In genomic region chr10:63707254-63707910, GRCh38 we compare ENCODE assay signal across 9 cellular contexts.
DNase-seq lines count a peak whose midpoint lies in the region; ATAC-seq and TF ChIP-seq lines count a peak whose summit lies in the region.
"Had no signal": no experiment of that assay in that cellular context is flagged by ENCODE, and none has a peak within 500 bp of the region (broad histone marks: within the 10 kb centered on the region; RNA-seq: fewer than 3 reads in every experiment).

No MANE protein-coding gene starts in this region.

- WGBS in psoas muscle, 3 donors = 48 to 63% (median 56%) methylated on average over 1 of the region's 1 CpG

- DNase-seq in BJ (ENCODE audit: low read depth) (peak; percentile 99), SIG-M5 treated with dmso at 0.1 percent for 504 hours (lab: John Stamatoyannopoulos, UW; ENCODE audit: unreplicated experiment) (peak; percentile 93), epithelial cell of proximal tubule (ENCODE audit: low read depth) (peak; percentile 99), psoas muscle (no peak), WERI-Rb-1 (no peak)
- no peak for DNase-seq in activated effector memory CD4-positive, alpha-beta T cell treated with Interleukin-2 at 50 U/mL for 16 hours
- DNase-seq: naive B cell had no signal

- CTCF ChIA-PET in BJ (lab: Yijun Ruan, JAX) = interaction anchor here (0.6 to 2.1 kb wide), 6 partner anchors 8 to 439 kb away, joined by 3 to 7 read pairs (median 3); no protein-coding TSS in a partner anchor

- ATAC-seq in GM19025 (IDR thresholded peaks at IDR 0.05; ENCODE audit: low read depth, unreplicated experiment) (peak; percentile 84), HG03378 (IDR thresholded peaks at IDR 0.05; ENCODE audit: unreplicated experiment) (peak; percentile 96), psoas muscle (peak; percentile 66 to 82 (median 70))

- POLR2A ChIA-PET in BJ (lab: Charles Lee) = interaction anchor here (0.6 kb wide), 1 partner anchor 76 kb away, joined by 3 read pairs; no protein-coding TSS in a partner anchor

- H3K36me3 ChIP-seq in BJ (ENCODE audit: control insufficient read depth, insufficient read depth, low read length) (no peaks in the 10 kb centered on the region), psoas muscle (ENCODE audit: insufficient read depth in 1 of 2, low read depth in 1 of 2) (no peaks in the 10 kb centered on the region), WERI-Rb-1 (no peaks in the 10 kb centered on the region)

- intact Hi-C loops in psoas muscle (cut with DNase I) = no loop called here

- H3K27me3 ChIP-seq in BJ (ENCODE audit: control insufficient read depth, insufficient read depth, low read length) (no peaks in the 10 kb centered on the region), psoas muscle (ENCODE audit: insufficient read depth in 3 of 3, low read length in 2 of 3) (no peaks in the 10 kb centered on the region), WERI-Rb-1 (ENCODE audit: insufficient read depth, low read depth, severe bottlenecking) (no peaks in the 10 kb centered on the region)

- H3K9me3 ChIP-seq in psoas muscle (no peaks in the 10 kb centered on the region), WERI-Rb-1 (ENCODE audit: severe bottlenecking) (no peaks in the 10 kb centered on the region)

- H3K27ac ChIP-seq in psoas muscle (peak overlapping the region; percentile 74), WERI-Rb-1 (no peak overlapping the region)

- peaks cover 60% of the 10 kb centered on the region for H3K4me1 ChIP-seq in psoas muscle

- TF ChIP-seq CTCF in BJ (IDR thresholded peaks at IDR 0.05; ENCODE audit: insufficient read depth, low read depth, low read length) (no peak), epithelial cell of proximal tubule (conservative IDR thresholded peaks at IDR 0.05; ENCODE audit: low read depth, low read length) (no peak), psoas muscle (IDR thresholded peaks at IDR 0.05) (no peak), WERI-Rb-1 (IDR thresholded peaks at IDR 0.05; ENCODE audit: low read depth, low read length) (no peak)

- H3K4me3 ChIP-seq in BJ (ENCODE audit: low read depth, low read length) = no peak overlapping the region
- no peak overlapping the region for H3K4me3 ChIP-seq in epithelial cell of proximal tubule (ENCODE audit: low read depth, low read length)
- H3K4me3 ChIP-seq in psoas muscle = no peak overlapping the region
- H3K4me3 ChIP-seq in WERI-Rb-1 (ENCODE audit: low read depth, low read length) = no peak overlapping the region

Comparison
In these comparisons a context has a peak if more than half of its experiments do, and no peak if none do; other contexts are left out.
1. DNase-seq: peak in BJ (single experiment), SIG-M5 treated with dmso at 0.1 percent for 504 hours (single experiment) and epithelial cell of proximal tubule (single experiment); none in psoas muscle (0 of 2), WERI-Rb-1 (single experiment) and activated effector memory CD4-positive, alpha-beta T cell treated with Interleukin-2 at 50 U/mL for 16 hours (single experiment).
2. Peak in every context shown above with its lines, with median percentiles within 50 percentile points of each other: ATAC-seq.